Comparison of ENCODE assay signal across 9 cellular contexts in genomic region chr3:112813723-112814171, GRCh38. TPM values are rescaled to one million over a fixed set of nuclear protein-coding genes. Genes with fewer than 3 reads are reported as not detected.
A peak's percentile ranks its signal among the peaks of the same experiment; 100 is the strongest.
DNase-seq lines count a peak whose midpoint lies in the region; ATAC-seq, FAIRE-seq and TF ChIP-seq lines count a peak whose summit lies in the region.
"Had no signal": no experiment of that assay in that cellular context is flagged by ENCODE, and none has a peak within 500 bp of the region (broad histone marks: within the 10 kb centered on the region; RNA-seq: fewer than 3 reads in every experiment).

No MANE protein-coding gene starts in this region.

- H2AFZ ChIP-seq in astrocyte (ENCODE audit: low read depth, low read length) (peak overlapping the region; percentile 44), osteoblast (ENCODE audit: low read length) (peak overlapping the region; percentile 4)

- H3K27ac ChIP-seq in astrocyte (ENCODE audit: low read depth, low read length) (peak overlapping the region; percentile 0), osteoblast (ENCODE audit: low read depth, low read length) (peak overlapping the region; percentile 68), endodermal cell (ENCODE audit: low read depth, low read length) (no peak overlapping the region)

- CTCF ChIA-PET in activated naive CD4-positive, alpha-beta T cell treated with anti-CD3 and anti-CD28 coated beads for 36 hours (lab: Charles Lee) = interaction anchor here (0.7 to 2.2 kb wide), 11 partner anchors 9 to 895 kb away, joined by 3 to 17 read pairs (median 4); no protein-coding TSS in a partner anchor

- H3K27me3 ChIP-seq in astrocyte (ENCODE audit: insufficient read depth, low read length) (no peaks in the 10 kb centered on the region), osteoblast (ENCODE audit: insufficient read depth, low read length) (no peaks in the 10 kb centered on the region), endodermal cell (ENCODE audit: control insufficient read depth, insufficient read depth, low read length, poor library complexity, severe bottlenecking) (no peaks in the 10 kb centered on the region)

- no peak overlapping the region for H3K4me3 ChIP-seq in astrocyte (ENCODE audit: insufficient read depth, low read depth, low read length)
- H3K4me3 ChIP-seq in osteoblast (ENCODE audit: insufficient read depth, low read length) = no peak overlapping the region
- no peak overlapping the region for H3K4me3 ChIP-seq in endodermal cell (ENCODE audit: low read length)

- TF ChIP-seq CTCF in astrocyte (IDR thresholded peaks at IDR 0.05; ENCODE audit: insufficient read depth, low read depth, low read length) = no peak
- no peak for TF ChIP-seq CTCF in osteoblast (IDR thresholded peaks at IDR 0.05; ENCODE audit: extremely low read depth, low read depth, low read length)
- no peak for TF ChIP-seq CTCF in endodermal cell (conservative IDR thresholded peaks at IDR 0.05)

- WGBS in endodermal cell (ENCODE audit: insufficient coverage in 1 of 2, insufficient read length in 1 of 2), 2 experiments = 53% methylated on average over 2 of the region's 2 CpGs; no CpG with 5 or more reads in 1 of the 2 experiments

- H3K36me3 Mint-ChIP-seq in astrocyte (ENCODE audit: low read depth, unreplicated experiment) (no peaks in the 10 kb centered on the region), endodermal cell (ENCODE audit: low read depth) (no peaks in the 10 kb centered on the region)
- no peaks in the 10 kb centered on the region for H3K36me3 Mint-ChIP-seq in activated naive CD4-positive, alpha-beta T cell treated with anti-CD3 and anti-CD28 coated beads for 36 hours (ENCODE audit: low read depth)

- H3K4me1 ChIP-seq in astrocyte (ENCODE audit: insufficient read depth, low read length) (peaks cover 11% of the 10 kb centered on the region), osteoblast (ENCODE audit: insufficient read depth, low read length) (peaks cover 33% of the 10 kb centered on the region), endodermal cell (ENCODE audit: control insufficient read depth, insufficient read depth, low read length) (peaks cover 7% of the 10 kb centered on the region)

- H3K79me2 ChIP-seq in astrocyte (ENCODE audit: insufficient read depth, low read length) = no peaks in the 10 kb centered on the region
- H3K79me2 ChIP-seq in osteoblast (ENCODE audit: insufficient read depth, low read length) = no peaks in the 10 kb centered on the region

- H3K4me3 Mint-ChIP-seq in astrocyte (ENCODE audit: unreplicated experiment) = no peak overlapping the region
- H3K4me3 Mint-ChIP-seq in activated naive CD4-positive, alpha-beta T cell treated with anti-CD3 and anti-CD28 coated beads for 36 hours = no peak overlapping the region
- H3K4me3 Mint-ChIP-seq in endodermal cell = no peak overlapping the region
- H3K4me3 Mint-ChIP-seq: T-cell had no signal

- H3K27ac Mint-ChIP-seq in astrocyte (ENCODE audit: unreplicated experiment) (peak overlapping the region; percentile 28), endodermal cell (no peak overlapping the region)
- no peak overlapping the region for H3K27ac Mint-ChIP-seq in activated naive CD4-positive, alpha-beta T cell treated with anti-CD3 and anti-CD28 coated beads for 36 hours

- H4K20me1 ChIP-seq in astrocyte (ENCODE audit: insufficient read depth, low read length) (no peaks in the 10 kb centered on the region), osteoblast (ENCODE audit: insufficient read depth, low read length) (no peaks in the 10 kb centered on the region)

- intact Hi-C loops in activated naive CD4-positive, alpha-beta T cell treated with anti-CD3 and anti-CD28 coated beads for 36 hours (cut with micrococcal nuclease) = loop anchor here (1.0 kb wide), 4 partner anchors 79 to 231 kb away; no protein-coding TSS in a partner anchor

- H3K9me3 ChIP-seq in astrocyte (ENCODE audit: insufficient read depth, low read depth, low read length) (no peaks in the 10 kb centered on the region), osteoblast (ENCODE audit: low read depth, low read length) (no peaks in the 10 kb centered on the region), endodermal cell (ENCODE audit: control insufficient read depth, low read length) (no peaks in the 10 kb centered on the region)

- peak; percentile 25 to 33 for ATAC-seq in activated CD4-positive, CD25-positive, alpha-beta regulatory T cell treated with anti-CD3 and anti-CD28 coated beads, Interleukin-2, amount 50 U/mL, for 24 hours
- ATAC-seq in HG03139 (IDR thresholded peaks at IDR 0.05; ENCODE audit: unreplicated experiment) = peak; percentile 61
- ATAC-seq: T-cell had no signal

- no peaks in the 10 kb centered on the region for H3K27me3 Mint-ChIP-seq in astrocyte (ENCODE audit: low read depth, unreplicated experiment)
- no peaks in the 10 kb centered on the region for H3K27me3 Mint-ChIP-seq in activated naive CD4-positive, alpha-beta T cell treated with anti-CD3 and anti-CD28 coated beads for 36 hours (ENCODE audit: low read depth)
- no peaks in the 10 kb centered on the region for H3K27me3 Mint-ChIP-seq in endodermal cell (ENCODE audit: insufficient read depth)

- peak; percentile 64 for FAIRE-seq in astrocyte (lab: Jason Lieb, UNC)

- no peaks in the 10 kb centered on the region for H3K36me3 ChIP-seq in astrocyte (ENCODE audit: insufficient read depth, low read length)
- no peaks in the 10 kb centered on the region for H3K36me3 ChIP-seq in osteoblast (ENCODE audit: insufficient read depth, low read length)
- no peaks in the 10 kb centered on the region for H3K36me3 ChIP-seq in endodermal cell (ENCODE audit: control insufficient read depth, insufficient read depth, low read length)

- no peak for DNase-seq in activated CD4-positive, CD25-positive, alpha-beta regulatory T cell treated with anti-CD3 and anti-CD28 coated beads, Interleukin-2, amount 50 U/mL, for 72 hours
- DNase-seq in astrocyte (ENCODE audit: low read depth) (peak; percentile 74), osteoblast (ENCODE audit: insufficient read length, low spot score, missing footprints) (no peak), endodermal cell (no peak), SHP77 treated with DMSO at 0.1 percent for 48 hours (lab: John Stamatoyannopoulos, UW) (no peak)
- no peak for DNase-seq in activated naive CD4-positive, alpha-beta T cell treated with anti-CD3 and anti-CD28 coated beads for 36 hours

- H3K9me3 Mint-ChIP-seq in astrocyte (ENCODE audit: unreplicated experiment) = peaks cover under 1% of the 10 kb centered on the region
- H3K9me3 Mint-ChIP-seq in activated naive CD4-positive, alpha-beta T cell treated with anti-CD3 and anti-CD28 coated beads for 36 hours = peaks cover under 1% of the 10 kb centered on the region
- H3K9me3 Mint-ChIP-seq in endodermal cell = peaks cover under 1% of the 10 kb centered on the region

- H3K4me1 Mint-ChIP-seq in astrocyte (ENCODE audit: low read depth, unreplicated experiment) = peaks cover 13% of the 10 kb centered on the region
- peaks cover 8% of the 10 kb centered on the region for H3K4me1 Mint-ChIP-seq in activated naive CD4-positive, alpha-beta T cell treated with anti-CD3 and anti-CD28 coated beads for 36 hours (ENCODE audit: low read depth)
- peaks cover 17% of the 10 kb centered on the region for H3K4me1 Mint-ChIP-seq in endodermal cell

- H3K4me2 ChIP-seq in astrocyte (ENCODE audit: low read length) (no peak overlapping the region), osteoblast (ENCODE audit: insufficient read depth, low read length) (no peak overlapping the region)

- H3K9ac ChIP-seq in astrocyte (ENCODE audit: low read length) = no peak overlapping the region
- H3K9ac ChIP-seq in endodermal cell (ENCODE audit: extremely low read depth, low read length, poor library complexity, severe bottlenecking) = no peak overlapping the region

RNA-seq across cellular contexts. Expression of gene CD200R1L, which starts 32.9 kb away (rescaled TPM):
- total RNA-seq in astrocyte = not detected in 2 replicates
- not detected in 2 replicates for total RNA-seq in osteoblast
- not detected for total RNA-seq in activated naive CD4-positive, alpha-beta T cell treated with anti-CD3 and anti-CD28 coated beads for 36 hours
- total RNA-seq in endodermal cell = not detected
- polyA plus RNA-seq in endodermal cell (2013, experiment 1 of 2) = not detected
- not detected for polyA plus RNA-seq in endodermal cell (2013, experiment 2 of 2)
- total RNA-seq: T-cell had no signal
